Comparison of ENCODE assay signal across 8 cellular contexts in the genomic region with DNA sequence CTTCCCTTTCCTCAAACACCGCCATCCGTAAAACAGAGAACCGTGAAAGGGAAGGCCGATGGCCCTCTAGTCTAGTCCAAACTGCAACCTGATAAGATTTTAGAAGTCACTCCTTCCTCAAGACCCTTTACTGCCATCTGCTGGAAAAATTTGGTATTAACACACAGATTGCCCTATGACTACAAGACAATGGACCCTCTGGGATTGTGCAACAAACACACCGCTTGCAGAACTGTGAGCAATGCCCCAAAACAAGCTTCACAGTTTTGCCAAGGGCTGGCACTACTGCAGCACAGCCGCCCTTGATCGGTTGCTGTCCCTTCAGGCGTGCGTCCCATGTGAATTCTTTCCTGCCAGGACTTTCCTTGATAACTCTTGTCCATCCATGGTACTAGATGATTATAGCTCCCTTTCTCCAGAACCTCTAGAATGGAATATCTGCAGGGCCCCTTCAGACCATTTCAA. TPM values are rescaled to one million over a fixed set of nuclear protein-coding genes. Genes with fewer than 3 reads are reported as not detected.
DNase-seq lines count a peak whose midpoint lies in the region; ATAC-seq and TF ChIP-seq lines count a peak whose summit lies in the region.

No MANE protein-coding gene starts in this region.

- H3K9ac ChIP-seq in MM.1S (ENCODE audit: low read length) = peak overlapping the region; percentile 4; the same call in 1 of the 2 replicates

- no peaks in the 10 kb centered on the region for H3F3A ChIP-seq in MM.1S (ENCODE audit: insufficient read depth, low read length)

- peak; percentile 5 to 78 (median 30) for DNase-seq in stimulated activated naive CD4-positive, alpha-beta T cell (lab: John Stamatoyannopoulos, UW)
- no peak for DNase-seq in stimulated activated naive CD4-positive, alpha-beta T cell treated with Interleukin-2 at 50 U/mL for 16 hours (lab: John Stamatoyannopoulos, UW)
- DNase-seq in MM.1S (peak; percentile 84), RPMI7951 (ENCODE audit: low read depth) (peak; percentile 89), heart right ventricle (peak in 1 of 2 donors; percentile 76), pulmonary artery endothelial cell (ENCODE audit: low read depth, low spot score) (peak; percentile 50)
- peak; percentile 21 for DNase-seq in activated naive CD4-positive, alpha-beta T cell treated with anti-CD3 and anti-CD28 coated beads, Interleukin-2, amount 50 U/mL, for 16 hours

- no peaks in the 10 kb centered on the region for H3K9me3 ChIP-seq in MM.1S (replicated peaks; ENCODE audit: insufficient read depth, low read length)
- H3K9me3 ChIP-seq in heart right ventricle = no peaks in the 10 kb centered on the region

- H2AFZ ChIP-seq in MM.1S (ENCODE audit: low read length) = peak overlapping the region; percentile 55; the same call in 1 of the 2 replicates

- 23 to 25% methylated on average over 9 of the region's 9 CpGs for WGBS in heart right ventricle, 2 donors

- H3K27ac ChIP-seq in MM.1S (ENCODE audit: low read length) (no peak overlapping the region), heart right ventricle (no peak overlapping the region)

- H3K36me3 ChIP-seq in MM.1S (replicated peaks; ENCODE audit: insufficient read depth, low read length) (no peaks in the 10 kb centered on the region), heart right ventricle (no peaks in the 10 kb centered on the region)

- no peaks in the 10 kb centered on the region for H3K9me2 ChIP-seq in MM.1S (replicated peaks; ENCODE audit: insufficient read depth, low read length)

- TF ChIP-seq CTCF in MM.1S (IDR thresholded peaks at IDR 0.05; ENCODE audit: low read length) (peak; percentile 78), heart right ventricle (IDR thresholded peaks at IDR 0.05) (peak; percentile 69 to 89 (median 79))

- ATAC-seq in HG02571 (IDR thresholded peaks at IDR 0.05; ENCODE audit: unreplicated experiment) = peak; percentile 89
- peak; percentile 53 to 86 (median 74) for ATAC-seq in heart right ventricle

- H3K79me2 ChIP-seq in MM.1S (ENCODE audit: low read length) = no peaks in the 10 kb centered on the region

- no peaks in the 10 kb centered on the region for H3K4me1 ChIP-seq in MM.1S (ENCODE audit: low read length)
- peaks cover 0 to 7% (median 0%) of the 10 kb centered on the region in 9 donors for H3K4me1 ChIP-seq in heart right ventricle

- intact Hi-C loops in heart right ventricle (cut with DNase I) = loop anchor here in 8 of 10 donors (1.0 to 10.0 kb wide), 7 partner anchors 550 to 1223 kb away; no protein-coding TSS in a partner anchor

- H3K27me3 ChIP-seq in MM.1S (replicated peaks; ENCODE audit: insufficient read depth, low read length) (no peaks in the 10 kb centered on the region), heart right ventricle (no peaks in the 10 kb centered on the region)

- no peaks in the 10 kb centered on the region for H4K20me1 ChIP-seq in MM.1S (ENCODE audit: insufficient read depth, low read length)

- H3K4me2 ChIP-seq in MM.1S (ENCODE audit: low read depth, low read length) = peak overlapping the region; percentile 42

- no peak overlapping the region for H3K4me3 ChIP-seq in MM.1S (ENCODE audit: low read length)
- H3K4me3 ChIP-seq in heart right ventricle = no peak overlapping the region

RNA-seq across cellular contexts. Expression of a gene that starts 23.1 kb away (rescaled TPM):
- total RNA-seq in RPMI7951 (2014; rRNA removed; shearing (Covaris generic)) = 5.9 and 9.7 TPM in 2 replicates
- total RNA-seq in heart right ventricle (10 to 100 TPM; 16.1 to 23.2 (median 18.9) TPM), pulmonary artery endothelial cell (7.9 and 14.9 TPM in 2 replicates)
- polyA plus RNA-seq in heart right ventricle = 10 to 100 TPM in 1 of 2 donors, 1 to 10 TPM in 1; 9.7 to 35.9 TPM
